2 cellular contexts compared by ENCODE assay signal in genomic region chr2:192004188-192004963, GRCh38.
TF ChIP-seq lines count a peak whose summit lies in the region.

No MANE protein-coding gene starts in this region.

TF ChIP-seq in HepG2, 621 proteins besides CTCF, POLR2A, EP300 and RAD21 (continued from another document and continues in another):
- TF ChIP-seq, protein P1, sequence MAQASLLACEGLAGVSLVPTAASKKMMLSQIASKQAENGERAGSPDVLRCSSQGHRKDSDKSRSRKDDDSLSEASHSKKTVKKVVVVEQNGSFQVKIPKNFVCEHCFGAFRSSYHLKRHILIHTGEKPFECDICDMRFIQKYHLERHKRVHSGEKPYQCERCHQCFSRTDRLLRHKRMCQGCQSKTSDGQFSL (CRISPR knock-in tag; IDR thresholded peaks at IDR 0.05), result no peak
- no peak for TF ChIP-seq CAMTA2 (CRISPR knock-in tag; IDR thresholded peaks at IDR 0.05; ENCODE audit: borderline replicate concordance)
- TF ChIP-seq SOX13 (IDR thresholded peaks at IDR 0.05), result no peak
- peak in 1 of 2 experiments; percentile 13; a peak in 1 of 4 replicates for TF ChIP-seq SOX13 (CRISPR knock-in tag; conservative IDR thresholded peaks at IDR 0.05 in 1 of 2, IDR thresholded peaks at IDR 0.05 in 1 of 2)
- TF ChIP-seq ZHX2 (IDR thresholded peaks at IDR 0.05; ENCODE audit: low read depth), result no peak
- no peak for TF ChIP-seq ZHX2 (CRISPR knock-in tag; IDR thresholded peaks at IDR 0.05; ENCODE audit: borderline replicate concordance)
- TF ChIP-seq RELA (CRISPR knock-in tag; IDR thresholded peaks at IDR 0.05), result no peak
- TF ChIP-seq ATM (IDR thresholded peaks at IDR 0.05; ENCODE audit: borderline replicate concordance), result no peak
- peak; percentile 35; the same call in 1 of the 2 replicates for TF ChIP-seq HNF4A (CRISPR knock-in tag; IDR thresholded peaks at IDR 0.05)
- TF ChIP-seq ARID5B (CRISPR knock-in tag; IDR thresholded peaks at IDR 0.05), result peak; percentile 29; the same call in 1 of the 2 replicates
- TF ChIP-seq, protein P2, sequence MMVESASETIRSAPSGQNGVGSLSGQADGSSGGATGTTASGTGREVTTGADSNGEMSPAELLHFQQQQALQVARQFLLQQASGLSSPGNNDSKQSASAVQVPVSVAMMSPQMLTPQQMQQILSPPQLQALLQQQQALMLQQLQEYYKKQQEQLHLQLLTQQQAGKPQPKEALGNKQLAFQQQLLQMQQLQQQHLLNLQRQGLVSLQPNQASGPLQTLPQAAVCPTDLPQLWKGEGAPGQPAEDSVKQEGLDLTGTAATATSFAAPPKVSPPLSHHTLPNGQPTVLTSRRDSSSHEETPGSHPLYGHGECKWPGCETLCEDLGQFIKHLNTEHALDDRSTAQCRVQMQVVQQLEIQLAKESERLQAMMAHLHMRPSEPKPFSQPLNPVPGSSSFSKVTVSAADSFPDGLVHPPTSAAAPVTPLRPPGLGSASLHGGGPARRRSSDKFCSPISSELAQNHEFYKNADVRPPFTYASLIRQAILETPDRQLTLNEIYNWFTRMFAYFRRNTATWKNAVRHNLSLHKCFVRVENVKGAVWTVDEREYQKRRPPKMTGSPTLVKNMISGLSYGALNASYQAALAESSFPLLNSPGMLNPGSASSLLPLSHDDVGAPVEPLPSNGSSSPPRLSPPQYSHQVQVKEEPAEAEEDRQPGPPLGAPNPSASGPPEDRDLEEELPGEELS (CRISPR knock-in tag; IDR thresholded peaks at IDR 0.05), result peak; percentile 17; the same call in 1 of the 2 replicates
- 0 out of 2 replicates have a peak, but pooled peaks have one; percentile 35 for TF ChIP-seq ZNF121 (CRISPR knock-in tag; IDR thresholded peaks at IDR 0.05)
- TF ChIP-seq SOX6 (IDR thresholded peaks at IDR 0.05), result no peak
- peak; percentile 32; the same call in 1 of the 2 replicates for TF ChIP-seq SOX6 (CRISPR knock-in tag; IDR thresholded peaks at IDR 0.05)
- 0 out of 2 replicates have a peak, but pooled peaks have one; percentile 13 for TF ChIP-seq GATAD2A (CRISPR knock-in tag; IDR thresholded peaks at IDR 0.05)

TF ChIP-seq in GM23338, 12 proteins besides CTCF, POLR2A, EP300 and RAD21 (continued from another document):
- TF ChIP-seq, protein P3, sequence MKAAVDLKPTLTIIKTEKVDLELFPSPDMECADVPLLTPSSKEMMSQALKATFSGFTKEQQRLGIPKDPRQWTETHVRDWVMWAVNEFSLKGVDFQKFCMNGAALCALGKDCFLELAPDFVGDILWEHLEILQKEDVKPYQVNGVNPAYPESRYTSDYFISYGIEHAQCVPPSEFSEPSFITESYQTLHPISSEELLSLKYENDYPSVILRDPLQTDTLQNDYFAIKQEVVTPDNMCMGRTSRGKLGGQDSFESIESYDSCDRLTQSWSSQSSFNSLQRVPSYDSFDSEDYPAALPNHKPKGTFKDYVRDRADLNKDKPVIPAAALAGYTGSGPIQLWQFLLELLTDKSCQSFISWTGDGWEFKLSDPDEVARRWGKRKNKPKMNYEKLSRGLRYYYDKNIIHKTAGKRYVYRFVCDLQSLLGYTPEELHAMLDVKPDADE (IDR thresholded peaks at IDR 0.05), result no peak
TF ChIP-seq in GM23338: peak in this region for 0.
